In genomic region chr1:71393301-71393700, GRCh38 we compare ENCODE assay signal across 28 cellular contexts.
"Had no signal": no experiment of that assay in that cellular context is flagged by ENCODE, and none has a peak within 500 bp of the region (broad histone marks: within the 10 kb centered on the region; RNA-seq: fewer than 3 reads in every experiment).

No MANE protein-coding gene starts in this region.

- H3K4me3 Mint-ChIP-seq: naive thymus-derived CD8-positive, alpha-beta T cell; nephron; neural crest cell; stimulated activated effector memory CD8-positive, alpha-beta T cell treated with anti-CD3 and anti-CD28 coated beads, Interleukin-12 subunit alpha, Interleukin-12 subunit beta, amount 100 ng/mL, for 72 hours; stimulated activated naive CD8-positive, alpha-beta T cell treated with anti-CD3 and anti-CD28 coated beads, Interleukin-15, Interleukin-2, amounts not matched to agents 100 ng/mL and 50 ng/mL, for 24 hours had no signal

- H3K27me3 Mint-ChIP-seq: naive thymus-derived CD8-positive, alpha-beta T cell; stimulated activated naive CD8-positive, alpha-beta T cell treated with anti-CD3 and anti-CD28 coated beads, Interleukin-15, Interleukin-2, amounts not matched to agents 100 ng/mL and 50 ng/mL, for 24 hours had no signal

- H3K4me1 ChIP-seq: left lung, lower lobe of right lung, pancreas, prostate gland, suprapubic skin, tibial artery, upper lobe of right lung had no signal

- ATAC-seq: left colon; left lung; naive thymus-derived CD8-positive, alpha-beta T cell; pancreas; sciatic nerve; upper lobe of right lung had no signal

- H3K36me3 Mint-ChIP-seq: stimulated activated effector memory CD8-positive, alpha-beta T cell treated with anti-CD3 and anti-CD28 coated beads, Interleukin-12 subunit alpha, Interleukin-12 subunit beta, amount 100 ng/mL, for 72 hours had no signal

- H3K27me3 ChIP-seq: left lung, pancreas, suprapubic skin, tibial artery, upper lobe of right lung had no signal

- H3K27ac Mint-ChIP-seq: naive thymus-derived CD8-positive, alpha-beta T cell; nephron; stimulated activated effector memory CD8-positive, alpha-beta T cell treated with anti-CD3 and anti-CD28 coated beads, Interleukin-12 subunit alpha, Interleukin-12 subunit beta, amount 100 ng/mL, for 72 hours; stimulated activated naive CD8-positive, alpha-beta T cell treated with anti-CD3 and anti-CD28 coated beads, Interleukin-15, Interleukin-2, amounts not matched to agents 100 ng/mL and 50 ng/mL, for 24 hours had no signal

- DNase-seq: hippocampal formation; kidney; left colon; left lung; lower lobe of right lung; mammary epithelial cell; mesenchymal stem cell; naive thymus-derived CD8-positive, alpha-beta T cell; nucleus accumbens; pancreas; posterior cingulate gyrus; retina; right cardiac atrium; stimulated activated CD4-positive, alpha-beta T cell treated with anti-CD3 and anti-CD28 coated beads, Interleukin-12 subunit alpha, Interleukin-12 subunit beta, amount 100 ng/mL, for 4 hours; stimulated activated CD4-positive, alpha-beta T cell treated with anti-CD3 and anti-CD28 coated beads, Interleukin-4, amount 100 ng/mL, for 24 hours; stimulated activated naive CD4-positive, alpha-beta T cell; tibial artery; trophoblast cell; upper lobe of right lung had no signal

- H3K9me3 ChIP-seq: pancreas, prostate gland, thoracic aorta, upper lobe of right lung had no signal

- H3K4me1 Mint-ChIP-seq: naive thymus-derived CD8-positive, alpha-beta T cell; nephron; stimulated activated effector memory CD8-positive, alpha-beta T cell treated with anti-CD3 and anti-CD28 coated beads, Interleukin-12 subunit alpha, Interleukin-12 subunit beta, amount 100 ng/mL, for 72 hours had no signal

- H3K27ac ChIP-seq: left lung, lower lobe of right lung, pancreas, prostate gland, skin epidermis, suprapubic skin, thoracic aorta, tibial artery, upper lobe of right lung had no signal
